1 cellular context compared by ENCODE assay signal in the genomic region with DNA sequence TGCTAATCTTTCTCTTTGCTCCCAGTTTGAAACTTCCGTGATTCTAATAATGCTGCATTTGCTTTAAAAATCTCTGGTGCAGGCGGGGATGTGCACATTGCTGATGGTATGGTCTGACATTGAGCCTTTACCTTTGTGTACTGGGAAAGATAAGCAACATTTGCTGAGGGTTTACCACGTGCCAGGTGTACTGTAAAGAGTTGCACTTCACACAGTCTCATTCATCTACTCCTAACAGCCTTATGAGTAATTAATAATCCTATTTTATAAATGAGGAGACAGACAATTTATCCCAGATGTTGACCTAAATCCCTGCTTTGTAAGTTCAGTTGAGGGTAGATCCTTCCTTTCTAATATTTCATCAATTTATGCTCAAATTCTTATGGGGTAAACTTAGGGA.
TF ChIP-seq lines count a peak whose summit lies in the region.

No MANE protein-coding gene starts in this region.

TF ChIP-seq in GM23338, 12 proteins besides CTCF, POLR2A, EP300 and RAD21 (continued from another document):
- TF ChIP-seq, protein P1, sequence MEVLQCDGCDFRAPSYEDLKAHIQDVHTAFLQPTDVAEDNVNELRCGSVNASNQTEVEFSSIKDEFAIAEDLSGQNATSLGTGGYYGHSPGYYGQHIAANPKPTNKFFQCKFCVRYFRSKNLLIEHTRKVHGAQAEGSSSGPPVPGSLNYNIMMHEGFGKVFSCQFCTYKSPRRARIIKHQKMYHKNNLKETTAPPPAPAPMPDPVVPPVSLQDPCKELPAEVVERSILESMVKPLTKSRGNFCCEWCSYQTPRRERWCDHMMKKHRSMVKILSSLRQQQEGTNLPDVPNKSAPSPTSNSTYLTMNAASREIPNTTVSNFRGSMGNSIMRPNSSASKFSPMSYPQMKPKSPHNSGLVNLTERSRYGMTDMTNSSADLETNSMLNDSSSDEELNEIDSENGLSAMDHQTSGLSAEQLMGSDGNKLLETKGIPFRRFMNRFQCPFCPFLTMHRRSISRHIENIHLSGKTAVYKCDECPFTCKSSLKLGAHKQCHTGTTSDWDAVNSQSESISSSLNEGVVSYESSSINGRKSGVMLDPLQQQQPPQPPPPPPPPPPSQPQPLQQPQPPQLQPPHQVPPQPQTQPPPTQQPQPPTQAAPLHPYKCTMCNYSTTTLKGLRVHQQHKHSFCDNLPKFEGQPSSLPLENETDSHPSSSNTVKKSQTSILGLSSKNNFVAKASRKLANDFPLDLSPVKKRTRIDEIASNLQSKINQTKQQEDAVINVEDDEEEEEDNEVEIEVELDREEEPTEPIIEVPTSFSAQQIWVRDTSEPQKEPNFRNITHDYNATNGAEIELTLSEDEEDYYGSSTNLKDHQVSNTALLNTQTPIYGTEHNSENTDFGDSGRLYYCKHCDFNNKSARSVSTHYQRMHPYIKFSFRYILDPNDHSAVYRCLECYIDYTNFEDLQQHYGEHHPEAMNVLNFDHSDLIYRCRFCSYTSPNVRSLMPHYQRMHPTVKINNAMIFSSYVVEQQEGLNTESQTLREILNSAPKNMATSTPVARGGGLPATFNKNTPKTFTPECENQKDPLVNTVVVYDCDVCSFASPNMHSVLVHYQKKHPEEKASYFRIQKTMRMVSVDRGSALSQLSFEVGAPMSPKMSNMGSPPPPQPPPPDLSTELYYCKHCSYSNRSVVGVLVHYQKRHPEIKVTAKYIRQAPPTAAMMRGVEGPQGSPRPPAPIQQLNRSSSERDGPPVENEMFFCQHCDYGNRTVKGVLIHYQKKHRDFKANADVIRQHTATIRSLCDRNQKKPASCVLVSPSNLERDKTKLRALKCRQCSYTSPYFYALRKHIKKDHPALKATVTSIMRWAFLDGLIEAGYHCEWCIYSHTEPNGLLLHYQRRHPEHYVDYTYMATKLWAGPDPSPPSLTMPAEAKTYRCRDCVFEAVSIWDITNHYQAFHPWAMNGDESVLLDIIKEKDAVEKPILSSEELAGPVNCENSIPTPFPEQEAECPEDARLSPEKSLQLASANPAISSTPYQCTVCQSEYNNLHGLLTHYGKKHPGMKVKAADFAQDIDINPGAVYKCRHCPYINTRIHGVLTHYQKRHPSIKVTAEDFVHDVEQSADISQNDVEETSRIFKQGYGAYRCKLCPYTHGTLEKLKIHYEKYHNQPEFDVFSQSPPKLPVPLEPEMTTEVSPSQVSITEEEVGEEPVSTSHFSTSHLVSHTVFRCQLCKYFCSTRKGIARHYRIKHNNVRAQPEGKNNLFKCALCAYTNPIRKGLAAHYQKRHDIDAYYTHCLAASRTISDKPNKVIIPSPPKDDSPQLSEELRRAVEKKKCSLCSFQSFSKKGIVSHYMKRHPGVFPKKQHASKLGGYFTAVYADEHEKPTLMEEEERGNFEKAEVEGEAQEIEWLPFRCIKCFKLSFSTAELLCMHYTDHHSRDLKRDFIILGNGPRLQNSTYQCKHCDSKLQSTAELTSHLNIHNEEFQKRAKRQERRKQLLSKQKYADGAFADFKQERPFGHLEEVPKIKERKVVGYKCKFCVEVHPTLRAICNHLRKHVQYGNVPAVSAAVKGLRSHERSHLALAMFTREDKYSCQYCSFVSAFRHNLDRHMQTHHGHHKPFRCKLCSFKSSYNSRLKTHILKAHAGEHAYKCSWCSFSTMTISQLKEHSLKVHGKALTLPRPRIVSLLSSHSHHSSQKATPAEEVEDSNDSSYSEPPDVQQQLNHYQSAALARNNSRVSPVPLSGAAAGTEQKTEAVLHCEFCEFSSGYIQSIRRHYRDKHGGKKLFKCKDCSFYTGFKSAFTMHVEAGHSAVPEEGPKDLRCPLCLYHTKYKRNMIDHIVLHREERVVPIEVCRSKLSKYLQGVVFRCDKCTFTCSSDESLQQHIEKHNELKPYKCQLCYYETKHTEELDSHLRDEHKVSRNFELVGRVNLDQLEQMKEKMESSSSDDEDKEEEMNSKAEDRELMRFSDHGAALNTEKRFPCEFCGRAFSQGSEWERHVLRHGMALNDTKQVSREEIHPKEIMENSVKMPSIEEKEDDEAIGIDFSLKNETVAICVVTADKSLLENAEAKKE (CRISPR knock-in tag; IDR thresholded peaks at IDR 0.05), result no peak
TF ChIP-seq in GM23338: peak in this region for 0.
